ENCODE assay signal across 2 cellular contexts in genomic region chrX:47446971-47447370, GRCh38.
TF ChIP-seq lines count a peak whose summit lies in the region.

No MANE protein-coding gene starts in this region.

TF ChIP-seq in A549, 52 proteins besides CTCF, POLR2A, EP300 and RAD21 (continued from another document):
- TF ChIP-seq JUNB (IDR thresholded peaks at IDR 0.05) (no peak), TP53 (CRISPR knock-in tag; IDR thresholded peaks at IDR 0.05) (no peak), NR3C1 (IDR thresholded peaks at IDR 0.05) (no peak), RARB (CRISPR knock-in tag; IDR thresholded peaks at IDR 0.05) (no peak), PHF8 (IDR thresholded peaks at IDR 0.05; ENCODE audit: borderline replicate concordance, low read depth) (no peak), HOXB5 (CRISPR knock-in tag; IDR thresholded peaks at IDR 0.05) (no peak), ZC3H11A (IDR thresholded peaks at IDR 0.05) (no peak)
- TF ChIP-seq, protein P1, sequence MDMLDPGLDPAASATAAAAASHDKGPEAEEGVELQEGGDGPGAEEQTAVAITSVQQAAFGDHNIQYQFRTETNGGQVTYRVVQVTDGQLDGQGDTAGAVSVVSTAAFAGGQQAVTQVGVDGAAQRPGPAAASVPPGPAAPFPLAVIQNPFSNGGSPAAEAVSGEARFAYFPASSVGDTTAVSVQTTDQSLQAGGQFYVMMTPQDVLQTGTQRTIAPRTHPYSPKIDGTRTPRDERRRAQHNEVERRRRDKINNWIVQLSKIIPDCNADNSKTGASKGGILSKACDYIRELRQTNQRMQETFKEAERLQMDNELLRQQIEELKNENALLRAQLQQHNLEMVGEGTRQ (IDR thresholded peaks at IDR 0.05), result no peak

TF ChIP-seq in endothelial cell of umbilical vein, 7 proteins besides CTCF, POLR2A, EP300 and RAD21 (continued from another document):
- TF ChIP-seq, protein P2, sequence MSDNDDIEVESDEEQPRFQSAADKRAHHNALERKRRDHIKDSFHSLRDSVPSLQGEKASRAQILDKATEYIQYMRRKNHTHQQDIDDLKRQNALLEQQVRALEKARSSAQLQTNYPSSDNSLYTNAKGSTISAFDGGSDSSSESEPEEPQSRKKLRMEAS (IDR thresholded peaks at IDR 0.05; ENCODE audit: insufficient read depth, insufficient read length), result no peak
- no peak for TF ChIP-seq FOS (IDR thresholded peaks at IDR 0.05; ENCODE audit: borderline replicate concordance, insufficient read depth, low read length)
- TF ChIP-seq JUN (IDR thresholded peaks at IDR 0.05; ENCODE audit: borderline replicate concordance, insufficient read depth, insufficient read length, low read depth), result no peak
- no peak for TF ChIP-seq POLR2AphosphoS5 (IDR thresholded peaks at IDR 0.05; ENCODE audit: insufficient read depth, low read depth, low read length)
